In genomic region chr1:9603307-9603706, GRCh38 we compare ENCODE assay signal across 21 cellular contexts.
"Had no signal": no experiment of that assay in that cellular context is flagged by ENCODE, and none has a peak within 500 bp of the region (broad histone marks: within the 10 kb centered on the region; RNA-seq: fewer than 3 reads in every experiment).

No MANE protein-coding gene starts in this region.

- H3K9me3 ChIP-seq: SJSA1 had no signal

- H3K27me3 ChIP-seq: SJSA1 had no signal

- H3K4me1 ChIP-seq: SJSA1 had no signal

- H3K4me3 ChIP-seq: SJSA1, SK-N-MC had no signal

- DNase-seq: KBM-7, MV-4-11, NCI-H1048, NCI-H1105, NCI-H1417, NCI-H1436 treated with DMSO at 0.1 percent for 48 hours, NCI-H1930, NCI-H2081, NCI-H2107, NCI-H2227 treated with DMSO at 0.1 percent for 48 hours, NCI-H524, NCI-H526 treated with DMSO at 0.1 percent for 48 hours, NCI-H748 treated with DMSO at 0.1 percent for 48 hours, Right ventricle myocardium superior, RPMI8226, SIG-M5 had no signal

- FAIRE-seq: HTR-8/SVneo, RCC 7860 had no signal

- H3K27ac ChIP-seq: HL-60, SJSA1, SK-N-MC had no signal
